ENCODE assay signal across 35 cellular contexts in the genomic region with DNA sequence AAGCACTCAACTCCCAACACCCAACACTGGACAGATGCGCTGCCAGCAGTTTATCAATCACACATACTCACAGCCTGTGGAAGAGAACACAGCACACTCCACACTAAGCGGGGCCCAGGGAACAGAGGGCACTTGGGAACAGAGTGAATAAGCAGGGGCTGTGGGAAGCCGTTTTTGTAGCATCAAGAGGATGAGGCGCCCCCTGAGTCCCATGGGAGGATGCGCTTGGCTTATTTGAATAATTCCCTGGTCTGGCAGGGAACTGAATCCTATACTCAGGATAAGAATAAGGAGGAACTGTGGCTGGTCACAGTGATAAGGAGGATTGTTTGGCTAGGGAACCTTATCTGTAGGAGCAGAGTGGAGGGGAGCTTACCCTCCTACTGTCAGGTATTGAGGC.
DNase-seq lines count a peak whose midpoint lies in the region; ATAC-seq and TF ChIP-seq lines count a peak whose summit lies in the region.
"Had no signal": no experiment of that assay in that cellular context is flagged by ENCODE, and none has a peak within 500 bp of the region (broad histone marks: within the 10 kb centered on the region; RNA-seq: fewer than 3 reads in every experiment).

No MANE protein-coding gene starts in this region.

- intact Hi-C loops in PC-3 (cut with micrococcal nuclease): no loop called here

- no peak overlapping the region for H3K4me3 ChIP-seq in PC-3 (ENCODE audit: low read length)
- H3K4me3 ChIP-seq in fibroblast of the aortic adventitia (ENCODE audit: low read depth, low read length): no peak overlapping the region
- H3K4me3 ChIP-seq: cardiac muscle cell, coronary artery, Peyer's patch, right lobe of liver, stomach, uterus had no signal

- peaks cover 25% of the 10 kb centered on the region for H3F3A ChIP-seq in PC-3 (ENCODE audit: low read length, unreplicated experiment)

- no TSS peak for BruUV-seq in PC-3 (replicated peaks; lab: Mats Ljungman, UMichigan)

- H3K27me3 Mint-ChIP-seq in stimulated activated naive CD8-positive, alpha-beta T cell treated with anti-CD3 and anti-CD28 coated beads, Interleukin-15, amount 100 ng/mL, for 72 hours: peaks cover 32% of the 10 kb centered on the region
- H3K27me3 Mint-ChIP-seq in activated CD4-positive, alpha-beta memory T cell treated with anti-CD3 and anti-CD28 coated beads, Interleukin-2, amount 10 ng/mL, durations not matched to agents 7 days and 5 days: no peaks in the 10 kb centered on the region
- peaks cover 13% of the 10 kb centered on the region for H3K27me3 Mint-ChIP-seq in activated T-helper 17 cell treated with anti-CD3 and anti-CD28 coated beads, Interleukin-2, amount 50 U/mL, for 72 hours
- H3K27me3 Mint-ChIP-seq: CD4-positive, alpha-beta memory T cell had no signal

- H3K9me3 Mint-ChIP-seq in stimulated activated naive CD8-positive, alpha-beta T cell treated with anti-CD3 and anti-CD28 coated beads, Interleukin-15, amount 100 ng/mL, for 72 hours: no peaks in the 10 kb centered on the region
- no peaks in the 10 kb centered on the region for H3K9me3 Mint-ChIP-seq in activated CD4-positive, alpha-beta memory T cell treated with anti-CD3 and anti-CD28 coated beads, Interleukin-2, amount 10 ng/mL, durations not matched to agents 7 days and 5 days
- H3K9me3 Mint-ChIP-seq in activated T-helper 17 cell treated with anti-CD3 and anti-CD28 coated beads, Interleukin-2, amount 50 U/mL, for 72 hours: no peaks in the 10 kb centered on the region
- H3K9me3 Mint-ChIP-seq: activated naive CD8-positive, alpha-beta T cell treated with anti-CD3 and anti-CD28 coated beads for 36 hours; activated T-cell treated with anti-CD3 and anti-CD28 coated beads, Interleukin-2, amount 50 U/mL, for 24 hours had no signal

- H4K20me1 ChIP-seq in PC-3 (ENCODE audit: low read length): no peaks in the 10 kb centered on the region

- no peaks in the 10 kb centered on the region for H3K36me3 Mint-ChIP-seq in activated CD4-positive, alpha-beta memory T cell treated with anti-CD3 and anti-CD28 coated beads, Interleukin-2, amount 10 ng/mL, durations not matched to agents 7 days and 5 days (ENCODE audit: low read depth)
- H3K36me3 Mint-ChIP-seq in activated T-helper 17 cell treated with anti-CD3 and anti-CD28 coated beads, Interleukin-2, amount 50 U/mL, for 72 hours (ENCODE audit: low read depth): no peaks in the 10 kb centered on the region
- H3K36me3 Mint-ChIP-seq: activated naive CD8-positive, alpha-beta T cell treated with anti-CD3 and anti-CD28 coated beads for 36 hours; CD4-positive, alpha-beta memory T cell; naive thymus-derived CD4-positive, alpha-beta T cell had no signal

- CTCF ChIA-PET in PC-3 (lab: Charles Lee): no interaction called here
- CTCF ChIA-PET in activated CD4-positive, alpha-beta memory T cell treated with anti-CD3 and anti-CD28 coated beads, Interleukin-2, amount 10 ng/mL, durations not matched to agents 7 days and 5 days (lab: Charles Lee): no interaction called here

- H3K79me2 ChIP-seq in PC-3 (ENCODE audit: low read length): peaks cover 6% of the 10 kb centered on the region; the same call in 1 of the 2 replicates

- DNase-seq in stimulated activated naive CD8-positive, alpha-beta T cell treated with anti-CD3 and anti-CD28 coated beads, Interleukin-15, amount 100 ng/mL, for 72 hours: no peak
- no peak for DNase-seq in stimulated activated naive CD8-positive, alpha-beta T cell treated with anti-CD3 and anti-CD28 coated beads, Interleukin-15, Interleukin-2, amounts not matched to agents 100 U/mL and 50 U/mL, for 24 hours
- no peak for DNase-seq in PC-3
- DNase-seq in fibroblast of the aortic adventitia (ENCODE audit: low read depth): peak; percentile 12
- no peak for DNase-seq in activated CD4-positive, alpha-beta memory T cell treated with anti-CD3 and anti-CD28 coated beads, Interleukin-2, amount 10 ng/mL, durations not matched to agents 7 days and 5 days
- no peak for DNase-seq in caudate nucleus (lab: John Stamatoyannopoulos, UW)
- no peak for DNase-seq in hippocampal formation (lab: John Stamatoyannopoulos, UW)
- DNase-seq: activated CD4-positive, alpha-beta T cell treated with anti-CD3 and anti-CD28 coated beads for 4 hours; activated gamma-delta T cell; activated naive CD8-positive, alpha-beta T cell treated with anti-CD3 and anti-CD28 coated beads for 36 hours; activated T-cell treated with anti-CD3 and anti-CD28 coated beads, Interleukin-2, amount 50 U/mL, for 24 hours; CD4-positive, alpha-beta memory T cell; DMS153; effector CD8-positive, alpha-beta T cell; H9; head of caudate nucleus; Karpas-422; midbrain; MV-4-11; naive thymus-derived CD4-positive, alpha-beta T cell; NCI-H1436; NCI-H2081 treated with DMSO at 0.1 percent for 48 hours; NCI-H446 treated with DMSO at 0.1 percent for 48 hours; NK-92 treated with Interleukin-12 subunit alpha and Interleukin-12 subunit beta, amount 100 ng/mL, for 24 hours; Peyer's patch; right lobe of liver; SHP77; stimulated activated CD8-positive, alpha-beta memory T cell treated with anti-CD3 and anti-CD28 coated beads, Interleukin-4, amount 100 ng/mL, for 48 hours; stomach; uterus had no signal

- H3K27ac ChIP-seq in PC-3 (ENCODE audit: low read length) (peak overlapping the region; percentile 97), caudate nucleus (ENCODE audit: low read depth, low read length) (no peak overlapping the region)
- H3K27ac ChIP-seq: cardiac muscle cell, coronary artery, Peyer's patch, right lobe of liver, stomach, uterus, VCaP had no signal

- POLR2A ChIA-PET in PC-3 (lab: Charles Lee; ENCODE audit: unreplicated experiment): interaction anchor here (0.5 kb wide), 1 partner anchor 145 kb away, joined by 3 read pairs; no protein-coding TSS in a partner anchor
- POLR2A ChIA-PET in activated CD4-positive, alpha-beta memory T cell treated with anti-CD3 and anti-CD28 coated beads, Interleukin-2, amount 10 ng/mL, durations not matched to agents 7 days and 5 days (lab: Charles Lee): no interaction called here

- H3K36me3 ChIP-seq in PC-3 (ENCODE audit: low read depth, low read length): no peaks in the 10 kb centered on the region
- H3K36me3 ChIP-seq: cardiac muscle cell, Peyer's patch, right lobe of liver, stomach, uterus had no signal

- ATAC-seq in stimulated activated naive CD8-positive, alpha-beta T cell treated with anti-CD3 and anti-CD28 coated beads, Interleukin-15, amount 100 ng/mL, for 72 hours: peak; percentile 18
- ATAC-seq in stimulated activated naive CD8-positive, alpha-beta T cell treated with anti-CD3 and anti-CD28 coated beads, Interleukin-15, Interleukin-2, amounts not matched to agents 100 U/mL and 50 U/mL, for 24 hours: no peak
- no peak for ATAC-seq in PC-3
- ATAC-seq in activated T-helper 17 cell treated with anti-CD3 and anti-CD28 coated beads, Interleukin-2, amount 50 U/mL, for 72 hours (replicated peaks): no peak
- ATAC-seq: naive thymus-derived CD4-positive, alpha-beta T cell; right lobe of liver had no signal

- no peaks in the 10 kb centered on the region for H3K27me3 ChIP-seq in PC-3 (ENCODE audit: low read length)
- H3K27me3 ChIP-seq: cardiac muscle cell, Peyer's patch, right lobe of liver, stomach, uterus had no signal

- H3K4me2 ChIP-seq in PC-3 (ENCODE audit: low read length): peak overlapping the region; percentile 77; the same call in 1 of the 2 replicates

- H3K27ac Mint-ChIP-seq in stimulated activated naive CD8-positive, alpha-beta T cell treated with anti-CD3 and anti-CD28 coated beads, Interleukin-15, amount 100 ng/mL, for 72 hours: peak overlapping the region in 1 of 2 donors; percentile 63
- no peak overlapping the region for H3K27ac Mint-ChIP-seq in activated CD4-positive, alpha-beta memory T cell treated with anti-CD3 and anti-CD28 coated beads, Interleukin-2, amount 10 ng/mL, durations not matched to agents 7 days and 5 days
- H3K27ac Mint-ChIP-seq in activated T-helper 17 cell treated with anti-CD3 and anti-CD28 coated beads, Interleukin-2, amount 50 U/mL, for 72 hours: no peak overlapping the region
- H3K27ac Mint-ChIP-seq: activated naive CD8-positive, alpha-beta T cell treated with anti-CD3 and anti-CD28 coated beads for 36 hours; activated T-cell treated with anti-CD3 and anti-CD28 coated beads, Interleukin-2, amount 50 U/mL, for 24 hours; B cell; CD4-positive, alpha-beta memory T cell; H9; naive thymus-derived CD4-positive, alpha-beta T cell had no signal

- TF ChIP-seq CTCF in PC-3 (conservative IDR thresholded peaks at IDR 0.05; ENCODE audit: low read depth, low read length) (no peak), fibroblast of the aortic adventitia (IDR thresholded peaks at IDR 0.05; ENCODE audit: insufficient read depth, low read length) (no peak)

- peak overlapping the region; percentile 92; the same call in 1 of the 2 replicates for H3K9ac ChIP-seq in PC-3 (ENCODE audit: low read length)

- no peaks in the 10 kb centered on the region for H3K9me2 ChIP-seq in PC-3 (replicated peaks; ENCODE audit: low read length)

- H3K4me1 ChIP-seq in PC-3 (ENCODE audit: insufficient read depth, low read length): peaks cover 47% of the 10 kb centered on the region

- no peaks in the 10 kb centered on the region for H3K9me3 ChIP-seq in PC-3 (ENCODE audit: low read length)
- H3K9me3 ChIP-seq: Peyer's patch, right lobe of liver, stomach, uterus had no signal

- no peak overlapping the region for H2AFZ ChIP-seq in PC-3 (ENCODE audit: low read length)

- H3K4me3 Mint-ChIP-seq in stimulated activated naive CD8-positive, alpha-beta T cell treated with anti-CD3 and anti-CD28 coated beads, Interleukin-15, amount 100 ng/mL, for 72 hours: no peak overlapping the region
- H3K4me3 Mint-ChIP-seq in activated CD4-positive, alpha-beta memory T cell treated with anti-CD3 and anti-CD28 coated beads, Interleukin-2, amount 10 ng/mL, durations not matched to agents 7 days and 5 days: no peak overlapping the region
- no peak overlapping the region for H3K4me3 Mint-ChIP-seq in activated T-helper 17 cell treated with anti-CD3 and anti-CD28 coated beads, Interleukin-2, amount 50 U/mL, for 72 hours
- H3K4me3 Mint-ChIP-seq: activated naive CD8-positive, alpha-beta T cell treated with anti-CD3 and anti-CD28 coated beads for 36 hours; activated T-cell treated with anti-CD3 and anti-CD28 coated beads, Interleukin-2, amount 50 U/mL, for 24 hours; B cell; CD4-positive, alpha-beta memory T cell; H9; naive thymus-derived CD4-positive, alpha-beta T cell had no signal

- H3K4me1 Mint-ChIP-seq in stimulated activated naive CD8-positive, alpha-beta T cell treated with anti-CD3 and anti-CD28 coated beads, Interleukin-15, amount 100 ng/mL, for 72 hours: no peaks in the 10 kb centered on the region
- peaks cover 3% of the 10 kb centered on the region for H3K4me1 Mint-ChIP-seq in activated CD4-positive, alpha-beta memory T cell treated with anti-CD3 and anti-CD28 coated beads, Interleukin-2, amount 10 ng/mL, durations not matched to agents 7 days and 5 days
- H3K4me1 Mint-ChIP-seq in activated T-helper 17 cell treated with anti-CD3 and anti-CD28 coated beads, Interleukin-2, amount 50 U/mL, for 72 hours: no peaks in the 10 kb centered on the region
